9 cellular contexts compared by ENCODE assay signal in genomic region chr7:144195212-144195872, GRCh38. TPM values are rescaled to one million over a fixed set of nuclear protein-coding genes. Genes with fewer than 3 reads are reported as not detected.
DNase-seq lines count a peak whose midpoint lies in the region; ATAC-seq and TF ChIP-seq lines count a peak whose summit lies in the region.
"Not testable (repeated sequence)": the region's sequence is repeated elsewhere in the genome, so short reads cannot be mapped to it uniquely, and the experiment has no call there.
"Had no signal": no experiment of that assay in that cellular context is flagged by ENCODE, and none has a peak within 500 bp of the region (broad histone marks: within the 10 kb centered on the region; RNA-seq: fewer than 3 reads in every experiment).

TSS of gene ARHGEF35 (minus strand) at chr7:144195833. CDS start at chr7:144188383, 7,450 bp downstream.

- H3K27ac ChIP-seq in esophagus (ENCODE audit: low read depth in 2 of 2, low read length in 1 of 2); thymus (ENCODE audit: low read depth): not testable (repeated sequence)

- not testable (repeated sequence) for TF ChIP-seq CTCF in mucosa of descending colon (IDR thresholded peaks at IDR 0.05)

- H3K4me3 ChIP-seq in esophagus (ENCODE audit: low read depth in 1 of 2, low read length in 2 of 2); mucosa of descending colon: not testable (repeated sequence)
- H3K4me3 ChIP-seq in thymus (ENCODE audit: low read length) = peak within 1 kb of the TSS; percentile 25

- H3K4me1 ChIP-seq in esophagus (ENCODE audit: control insufficient read depth in 2 of 2, insufficient read depth in 2 of 2, low read length in 1 of 2); mucosa of descending colon (ENCODE audit: low read depth); thymus (ENCODE audit: control insufficient read depth, insufficient read depth, low read length): not testable (repeated sequence)

- not testable (repeated sequence) for H3K36me3 ChIP-seq in esophagus (ENCODE audit: control insufficient read depth in 2 of 2, insufficient read depth in 2 of 2, low read length in 1 of 2); mucosa of descending colon (ENCODE audit: low read depth); thymus (ENCODE audit: control insufficient read depth, insufficient read depth)

- H3K9me3 ChIP-seq in esophagus (ENCODE audit: control insufficient read depth in 2 of 2, insufficient read depth in 1 of 2, low read depth in 1 of 2, low read length in 1 of 2); mucosa of descending colon; thymus (ENCODE audit: control insufficient read depth): not testable (repeated sequence)

- intact Hi-C loops in mucosa of descending colon (cut with DNase I, micrococcal nuclease) = not testable (repeated sequence)

- WGBS in esophagus, 2 donors = 1% methylated on average over 15 of the region's 51 CpGs; no CpG with 5 or more reads in 1 of the 2 donors
- under 1% methylated on average over 14 of the region's 51 CpGs for WGBS in thymus

- DNase-seq in activated T-cell treated with anti-CD3 and anti-CD28 coated beads, Interleukin-2, amount 50 U/mL, for 1 hour = peak; percentile 24
- DNase-seq in mucosa of descending colon = peak in 1 of 3 donors; percentile 65

- ATAC-seq in GM18858 (IDR thresholded peaks at IDR 0.05; ENCODE audit: unreplicated experiment) (peak; percentile 56), GM21515 (IDR thresholded peaks at IDR 0.05; ENCODE audit: unreplicated experiment) (peak; percentile 49), HG02943 (IDR thresholded peaks at IDR 0.05; ENCODE audit: low read depth, unreplicated experiment) (peak; percentile 71), HG03558 (IDR thresholded peaks at IDR 0.05; ENCODE audit: extremely low read depth, unreplicated experiment) (peak; percentile 41), mucosa of descending colon (peak; percentile 96)

- H3K27me3 ChIP-seq in esophagus (ENCODE audit: control insufficient read depth in 1 of 2, insufficient read depth in 2 of 2, low read length in 2 of 2); thymus (ENCODE audit: control insufficient read depth, insufficient read depth): not testable (repeated sequence)

RNA-seq across cellular contexts. Expression of gene ARHGEF35, which starts in this region (rescaled TPM):
- polyA plus RNA-seq in esophagus = 10 to 100 TPM; 20.0 to 20.1 TPM
- 10 to 100 TPM in 2 of 3 donors, under 1 TPM in 1; 0.51 to 62.2 (median 41.7) TPM for total RNA-seq in mucosa of descending colon
- polyA plus RNA-seq in thymus = 8.3 TPM
- total RNA-seq: G401 had no signal

Comparison
In these comparisons a context has a peak if more than half of its experiments do, and no peak if none do; other contexts are left out.
1. ATAC-seq: peak in every context shown above with its lines; median percentile 96 in mucosa of descending colon; 71 in HG02943; 56 in GM18858; 49 in GM21515; 41 in HG03558.